Comparison of ENCODE assay signal across 9 cellular contexts in genomic region chr1:243885806-243886205, GRCh38. TPM values are rescaled to one million over a fixed set of nuclear protein-coding genes. Genes with fewer than 3 reads are reported as not detected.
"Had no signal": no experiment of that assay in that cellular context is flagged by ENCODE, and none has a peak within 500 bp of the region (broad histone marks: within the 10 kb centered on the region; RNA-seq: fewer than 3 reads in every experiment).

No MANE protein-coding gene starts in this region.

- H3K4me3 Mint-ChIP-seq: IgD-negative memory B cell had no signal

- H3K27ac Mint-ChIP-seq: IgD-negative memory B cell had no signal

- H3K27ac ChIP-seq: HL-60, KMS-11 had no signal

- ATAC-seq: HepG2 had no signal

- DNase-seq: IMR-90, KBM-7, KG1 had no signal

- H3K9ac ChIP-seq: KMS-11 had no signal

- H3K4me1 Mint-ChIP-seq: IgD-negative memory B cell had no signal

- H3K4me2 ChIP-seq: KMS-11 had no signal

- FAIRE-seq: HepG2, HTR-8/SVneo had no signal

RNA-seq across cellular contexts. Expression of gene AKT3, which starts 35.8 kb away (rescaled TPM):
- total RNA-seq: HT-29 had no signal
